Comparison of ENCODE assay signal across 9 cellular contexts in the genomic region with DNA sequence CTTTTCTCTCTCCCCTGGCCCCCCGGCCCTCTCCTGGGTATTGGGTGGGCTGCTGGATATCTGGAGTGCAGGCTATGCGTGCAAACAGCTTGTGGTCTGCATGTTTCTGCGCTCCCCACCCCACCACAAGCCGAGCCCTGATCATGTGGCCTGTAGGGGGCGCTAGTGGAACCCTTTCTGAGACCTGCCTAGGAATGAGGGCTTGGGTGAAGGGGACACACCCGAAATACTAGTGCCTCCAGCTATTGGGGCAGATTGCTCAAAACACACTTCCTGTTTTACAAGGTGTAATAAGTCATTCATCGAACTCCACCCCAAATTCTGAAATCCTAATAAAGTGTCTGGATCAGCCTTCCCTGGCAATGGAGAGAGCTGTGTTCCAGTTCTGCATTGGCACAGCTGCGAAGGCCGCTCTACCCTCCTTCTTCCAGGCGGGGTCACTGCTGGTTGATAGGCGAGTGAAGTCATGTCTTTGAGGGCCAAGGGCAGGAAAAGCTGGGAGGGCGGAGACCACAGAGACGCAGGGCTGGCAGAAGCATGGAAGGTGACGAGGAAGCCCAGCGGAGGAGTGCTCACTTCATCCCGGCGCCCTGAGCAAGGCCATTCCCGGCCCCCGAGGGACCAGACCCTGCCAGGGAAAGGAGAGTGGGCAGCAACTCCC. TPM values are rescaled to one million over a fixed set of nuclear protein-coding genes. Genes with fewer than 3 reads are reported as not detected.
DNase-seq lines count a peak whose midpoint lies in the region; ATAC-seq and TF ChIP-seq lines count a peak whose summit lies in the region.
"Had no signal": no experiment of that assay in that cellular context is flagged by ENCODE, and none has a peak within 500 bp of the region (broad histone marks: within the 10 kb centered on the region; RNA-seq: fewer than 3 reads in every experiment).

No MANE protein-coding gene starts in this region.

- H3K9me3 ChIP-seq in A673 (ENCODE audit: low read depth, low read length, poor library complexity, severe bottlenecking) (no peaks in the 10 kb centered on the region), HAP-1 (no peaks in the 10 kb centered on the region)
- H3K9me3 ChIP-seq in CD4-positive, alpha-beta memory T cell (ENCODE audit: control insufficient read depth in 1 of 2, low read length in 2 of 2) = no peaks in the 10 kb centered on the region

- H3K4me3 ChIP-seq in A673 (ENCODE audit: low read depth, low read length, poor library complexity, severe bottlenecking) (no peak overlapping the region), HAP-1 (no peak overlapping the region)
- no peak overlapping the region for H3K4me3 ChIP-seq in CD4-positive, alpha-beta memory T cell (ENCODE audit: low read length in 2 of 2)

- H3K36me3 ChIP-seq in A673 (ENCODE audit: insufficient read depth, low read length, poor library complexity, severe bottlenecking) (no peaks in the 10 kb centered on the region), HAP-1 (replicated peaks) (no peaks in the 10 kb centered on the region)
- no peaks in the 10 kb centered on the region for H3K36me3 ChIP-seq in CD4-positive, alpha-beta memory T cell (ENCODE audit: insufficient read depth, low read length)

- CTCF ChIA-PET in A673 (lab: Charles Lee) = interaction anchor here (0.5 to 0.6 kb wide), 2 partner anchors 595 to 1937 kb away, joined by 4 read pairs; no protein-coding TSS in a partner anchor
- CTCF ChIA-PET in activated CD4-positive, alpha-beta memory T cell treated with anti-CD3 and anti-CD28 coated beads, Interleukin-2, amount 10 ng/mL, durations not matched to agents 7 days and 5 days (lab: Charles Lee) = interaction anchor here (0.7 to 2.2 kb wide), 14 partner anchors 8 to 80 kb away, joined by 3 to 14 read pairs (median 4); partner anchors contain the start of gene RBM28
- CTCF ChIA-PET in CD4-positive, alpha-beta memory T cell (lab: Charles Lee; ENCODE audit: partially characterized antibody) = interaction anchor here (0.8 to 4.3 kb wide), 9 partner anchors 8 to 45 kb away, joined by 3 to 21 read pairs (median 5); partner anchors contain the start of gene RBM28

- intact Hi-C loops in A673 (cut with micrococcal nuclease; ENCODE audit: unreplicated experiment) (no loop called here), left ventricle myocardium superior (cut with micrococcal nuclease) (no loop called here)
- intact Hi-C loops in CD4-positive, alpha-beta memory T cell (cut with micrococcal nuclease) = no loop called here

- H3K4me3 Mint-ChIP-seq in activated CD4-positive, alpha-beta memory T cell treated with anti-CD3 and anti-CD28 coated beads, Interleukin-2, amount 10 ng/mL, durations not matched to agents 7 days and 5 days = no peak overlapping the region
- H3K4me3 Mint-ChIP-seq in type B pancreatic cell = no peak overlapping the region
- no peak overlapping the region for H3K4me3 Mint-ChIP-seq in CD4-positive, alpha-beta memory T cell

- H3K27ac ChIP-seq in A673 (ENCODE audit: low read depth, low read length, poor library complexity, severe bottlenecking) = no peak overlapping the region
- no peak overlapping the region for H3K27ac ChIP-seq in CD4-positive, alpha-beta memory T cell (ENCODE audit: low read depth, low read length)

- H3K4me1 ChIP-seq in A673 (ENCODE audit: insufficient read depth, low read length, poor library complexity, severe bottlenecking) (no peaks in the 10 kb centered on the region), HAP-1 (no peaks in the 10 kb centered on the region)
- no peaks in the 10 kb centered on the region for H3K4me1 ChIP-seq in CD4-positive, alpha-beta memory T cell (ENCODE audit: insufficient read depth, low read length)

- TF ChIP-seq CTCF in A673 (conservative IDR thresholded peaks at IDR 0.05; ENCODE audit: low read depth, low read length) (peak; percentile 87), type B pancreatic cell (conservative IDR thresholded peaks at IDR 0.05) (peak; percentile 76)

- no TSS peak for BruUV-seq in A673 (replicated peaks; lab: Mats Ljungman, UMichigan)

- H3K27me3 ChIP-seq in A673 (replicated peaks; ENCODE audit: insufficient read depth, low read depth, low read length, poor library complexity) = no peaks in the 10 kb centered on the region
- no peaks in the 10 kb centered on the region for H3K27me3 ChIP-seq in HAP-1 (ENCODE audit: low read depth)
- H3K27me3 ChIP-seq in CD4-positive, alpha-beta memory T cell (ENCODE audit: insufficient read depth, low read length) = no peaks in the 10 kb centered on the region

- H3K27ac Mint-ChIP-seq in activated CD4-positive, alpha-beta memory T cell treated with anti-CD3 and anti-CD28 coated beads, Interleukin-2, amount 10 ng/mL, durations not matched to agents 7 days and 5 days = no peak overlapping the region
- H3K27ac Mint-ChIP-seq in type B pancreatic cell = peak overlapping the region; percentile 61
- H3K27ac Mint-ChIP-seq in CD4-positive, alpha-beta memory T cell = no peak overlapping the region

- peak; percentile 69 for DNase-seq in A673 (ENCODE audit: low spot score)
- DNase-seq in HAP-1 (ENCODE audit: low spot score in 2 of 2) = peak; percentile 31 to 82
- peak; percentile 44 for DNase-seq in activated CD4-positive, alpha-beta memory T cell treated with anti-CD3 and anti-CD28 coated beads, Interleukin-2, amount 10 ng/mL, durations not matched to agents 7 days and 5 days
- peak; percentile 45 for DNase-seq in left ventricle myocardium superior
- no peak for DNase-seq in type B pancreatic cell (ENCODE audit: extremely low spot score, unreplicated experiment)
- DNase-seq in CD4-positive, alpha-beta memory T cell = no peak
- DNase-seq in foreskin melanocyte = no peak

- POLR2A ChIA-PET in A673 (lab: Charles Lee; ENCODE audit: low non-redundant PET) = interaction anchor here (0.6 kb wide), 1 partner anchor 14 kb away, joined by 4 read pairs; no protein-coding TSS in a partner anchor
- POLR2A ChIA-PET in activated CD4-positive, alpha-beta memory T cell treated with anti-CD3 and anti-CD28 coated beads, Interleukin-2, amount 10 ng/mL, durations not matched to agents 7 days and 5 days (lab: Charles Lee) = no interaction called here
- POLR2A ChIA-PET in CD4-positive, alpha-beta memory T cell (lab: Charles Lee; ENCODE audit: partially characterized antibody) = no interaction called here

- no peaks in the 10 kb centered on the region for H3K9me3 Mint-ChIP-seq in activated CD4-positive, alpha-beta memory T cell treated with anti-CD3 and anti-CD28 coated beads, Interleukin-2, amount 10 ng/mL, durations not matched to agents 7 days and 5 days
- H3K9me3 Mint-ChIP-seq in type B pancreatic cell = no peaks in the 10 kb centered on the region
- no peaks in the 10 kb centered on the region for H3K9me3 Mint-ChIP-seq in CD4-positive, alpha-beta memory T cell

- ATAC-seq in left ventricle myocardium superior (peak; percentile 72), HG03378 (IDR thresholded peaks at IDR 0.05; ENCODE audit: unreplicated experiment) (no peak)

- peaks cover 1% of the 10 kb centered on the region for H3K27me3 Mint-ChIP-seq in activated CD4-positive, alpha-beta memory T cell treated with anti-CD3 and anti-CD28 coated beads, Interleukin-2, amount 10 ng/mL, durations not matched to agents 7 days and 5 days
- H3K27me3 Mint-ChIP-seq in type B pancreatic cell = no peaks in the 10 kb centered on the region
- H3K27me3 Mint-ChIP-seq in CD4-positive, alpha-beta memory T cell = peaks cover 1 to 2% of the 10 kb centered on the region in 2 donors

- in situ Hi-C loops in HAP-1 (cut with MboI; ENCODE audit: low sequenced_read_pairs) = loop anchor here (5.0 kb wide), 1 partner anchor 34 kb away; no protein-coding TSS in a partner anchor

- no peaks in the 10 kb centered on the region for H3K36me3 Mint-ChIP-seq in activated CD4-positive, alpha-beta memory T cell treated with anti-CD3 and anti-CD28 coated beads, Interleukin-2, amount 10 ng/mL, durations not matched to agents 7 days and 5 days (ENCODE audit: low read depth)
- H3K36me3 Mint-ChIP-seq in type B pancreatic cell = no peaks in the 10 kb centered on the region
- H3K36me3 Mint-ChIP-seq in CD4-positive, alpha-beta memory T cell = no peaks in the 10 kb centered on the region

- H3K4me1 Mint-ChIP-seq in activated CD4-positive, alpha-beta memory T cell treated with anti-CD3 and anti-CD28 coated beads, Interleukin-2, amount 10 ng/mL, durations not matched to agents 7 days and 5 days = no peaks in the 10 kb centered on the region
- peaks cover 19% of the 10 kb centered on the region for H3K4me1 Mint-ChIP-seq in type B pancreatic cell (ENCODE audit: unreplicated experiment)
- peaks cover 0 to 2% (median 0%) of the 10 kb centered on the region in 4 donors for H3K4me1 Mint-ChIP-seq in CD4-positive, alpha-beta memory T cell

RNA-seq across cellular contexts. Expression of gene PRRT4, which starts 19.8 kb away (rescaled TPM):
- 38.8 and 42.4 TPM in 2 replicates for total RNA-seq in A673 (2021)
- total RNA-seq in activated CD4-positive, alpha-beta memory T cell treated with anti-CD3 and anti-CD28 coated beads, Interleukin-2, amount 10 ng/mL, durations not matched to agents 7 days and 5 days = not detected
- 1.6 TPM for total RNA-seq in left ventricle myocardium superior
- total RNA-seq in type B pancreatic cell (ENCODE audit: low replicate concordance) = 7.0 and 7.7 TPM in 2 replicates
- total RNA-seq in CD4-positive, alpha-beta memory T cell = under 1 TPM; 0.52 to 0.58 TPM
- under 1 TPM; 0.11 to 0.16 TPM for polyA plus RNA-seq in CD4-positive, alpha-beta memory T cell
- total RNA-seq: pulmonary artery endothelial cell had no signal

RNA-seq across cellular contexts. Expression of gene IMPDH1, which starts 28.5 kb away (rescaled TPM):
- 74.4 and 92.6 TPM in 2 replicates for total RNA-seq in A673 (2021)
- total RNA-seq in activated CD4-positive, alpha-beta memory T cell treated with anti-CD3 and anti-CD28 coated beads, Interleukin-2, amount 10 ng/mL, durations not matched to agents 7 days and 5 days = 10 to 100 TPM; 64.7 to 67.4 TPM
- 20.7 TPM for total RNA-seq in left ventricle myocardium superior
- 34.4 and 42.2 TPM in 2 replicates for total RNA-seq in type B pancreatic cell (ENCODE audit: low replicate concordance)
- 10 to 100 TPM; 48.0 to 49.4 TPM for total RNA-seq in CD4-positive, alpha-beta memory T cell
- polyA plus RNA-seq in CD4-positive, alpha-beta memory T cell = 10 to 100 TPM; 43.0 to 55.9 TPM

RNA-seq across cellular contexts. Expression of gene RBM28, which starts 37.6 kb away (rescaled TPM):
- total RNA-seq in A673 (2021) (95.7 and 100 TPM in 2 replicates), left ventricle myocardium superior (36.0 TPM), type B pancreatic cell (ENCODE audit: low replicate concordance) (49.0 and 59.7 TPM in 2 replicates)
- 10 to 100 TPM; 30.7 to 34.8 TPM for total RNA-seq in activated CD4-positive, alpha-beta memory T cell treated with anti-CD3 and anti-CD28 coated beads, Interleukin-2, amount 10 ng/mL, durations not matched to agents 7 days and 5 days
- total RNA-seq in CD4-positive, alpha-beta memory T cell = 10 to 100 TPM; 43.4 to 48.3 TPM
- polyA plus RNA-seq in CD4-positive, alpha-beta memory T cell = 1 to 10 TPM; 2.4 to 9.9 TPM

Comparison
In these comparisons a context has a peak if more than half of its experiments do, and no peak if none do; other contexts are left out.
1. DNase-seq: peak in A673 (single experiment), HAP-1 (2 of 2), activated CD4-positive, alpha-beta memory T cell treated with anti-CD3 and anti-CD28 coated beads, Interleukin-2, amount 10 ng/mL, durations not matched to agents 7 days and 5 days (single experiment) and left ventricle myocardium superior (single experiment); none in type B pancreatic cell (single experiment), CD4-positive, alpha-beta memory T cell (0 of 5) and foreskin melanocyte (single experiment).